ENCODE assay signal across 17 cellular contexts in genomic region chrX:115988825-115989224, GRCh38.
DNase-seq lines count a peak whose midpoint lies in the region; ATAC-seq and TF ChIP-seq lines count a peak whose summit lies in the region.
"Had no signal": no experiment of that assay in that cellular context is flagged by ENCODE, and none has a peak within 500 bp of the region (broad histone marks: within the 10 kb centered on the region; RNA-seq: fewer than 3 reads in every experiment).

No MANE protein-coding gene starts in this region.

- H3K4me1 Mint-ChIP-seq in CD4-positive, alpha-beta memory T cell, result no peaks in the 10 kb centered on the region
- H3K4me1 Mint-ChIP-seq: activated CD4-positive, alpha-beta memory T cell treated with anti-CD3 and anti-CD28 coated beads, Interleukin-2, amount 10 ng/mL, durations not matched to agents 7 days and 5 days; activated naive CD4-positive, alpha-beta T cell treated with anti-CD3 and anti-CD28 coated beads, Interleukin-2, amount 50 U/mL, for 24 hours; naive thymus-derived CD4-positive, alpha-beta T cell had no signal

- no peak overlapping the region for H3K4me3 Mint-ChIP-seq in CD4-positive, alpha-beta memory T cell
- H3K4me3 Mint-ChIP-seq: activated CD4-positive, alpha-beta memory T cell treated with anti-CD3 and anti-CD28 coated beads, Interleukin-2, amount 10 ng/mL, durations not matched to agents 7 days and 5 days; activated naive CD4-positive, alpha-beta T cell treated with anti-CD3 and anti-CD28 coated beads, Interleukin-2, amount 50 U/mL, for 24 hours; HFFc6; naive thymus-derived CD4-positive, alpha-beta T cell had no signal

- H3K27me3 ChIP-seq in left lung (peaks cover 0 to 5% of the 10 kb centered on the region in 2 donors), esophagus muscularis mucosa (peaks cover 0 to 2% (median 0%) of the 10 kb centered on the region in 4 donors)
- H3K27me3 ChIP-seq in CD4-positive, alpha-beta memory T cell (ENCODE audit: insufficient read depth, low read length), result no peaks in the 10 kb centered on the region

- peak; percentile 42; the same call in 2 of the 3 replicates for TF ChIP-seq CTCF in GM12872 (IDR thresholded peaks at IDR 0.05; ENCODE audit: insufficient read depth, low read depth, low read length)
- no peak; the same call in 1 of the 2 replicates for TF ChIP-seq CTCF in HEK293 (tag by site-specific recombination; IDR thresholded peaks at IDR 0.05)
- no peak for TF ChIP-seq CTCF in left lung (IDR thresholded peaks at IDR 0.05)
- no peak for TF ChIP-seq CTCF in esophagus muscularis mucosa (IDR thresholded peaks at IDR 0.05)

- no peaks in the 10 kb centered on the region for H3K36me3 ChIP-seq in HEK293 (ENCODE audit: control insufficient read depth in 2 of 2, insufficient read depth in 1 of 2, low read length in 2 of 2)
- no peaks in the 10 kb centered on the region for H3K36me3 ChIP-seq in left lung
- H3K36me3 ChIP-seq in esophagus muscularis mucosa, result no peaks in the 10 kb centered on the region
- no peaks in the 10 kb centered on the region for H3K36me3 ChIP-seq in CD4-positive, alpha-beta memory T cell (ENCODE audit: insufficient read depth, low read length)

- H3K27me3 Mint-ChIP-seq in CD4-positive, alpha-beta memory T cell, result no peaks in the 10 kb centered on the region
- H3K27me3 Mint-ChIP-seq: activated CD4-positive, alpha-beta memory T cell treated with anti-CD3 and anti-CD28 coated beads, Interleukin-2, amount 10 ng/mL, durations not matched to agents 7 days and 5 days; activated naive CD4-positive, alpha-beta T cell treated with anti-CD3 and anti-CD28 coated beads, Interleukin-2, amount 50 U/mL, for 24 hours; naive thymus-derived CD4-positive, alpha-beta T cell had no signal

- WGBS in esophagus muscularis mucosa, result 22% methylated on average over 3 of the region's 3 CpGs

- POLR2A ChIA-PET in HEK293 (lab: Yijun Ruan, JAX), result no interaction called here
- POLR2A ChIA-PET in CD4-positive, alpha-beta memory T cell (lab: Charles Lee; ENCODE audit: partially characterized antibody), result no interaction called here

- intact Hi-C loops in left lung (cut with DNase I), result no loop called here
- intact Hi-C loops in esophagus muscularis mucosa (cut with DNase I), result no loop called here
- intact Hi-C loops in CD4-positive, alpha-beta memory T cell (cut with micrococcal nuclease), result no loop called here

- CTCF ChIA-PET in HEK293 (lab: Yijun Ruan, JAX), result interaction anchor here (0.8 to 1.0 kb wide), 2 partner anchors 210 to 216 kb away, joined by 3 to 4 read pairs; no protein-coding TSS in a partner anchor
- CTCF ChIA-PET in CD4-positive, alpha-beta memory T cell (lab: Charles Lee; ENCODE audit: partially characterized antibody), result no interaction called here

- TF ChIP-seq EP300 in esophagus muscularis mucosa (IDR thresholded peaks at IDR 0.05), result no peak

- TF ChIP-seq POLR2A in esophagus muscularis mucosa (IDR thresholded peaks at IDR 0.05; ENCODE audit: low read depth), result no peak

- no peak overlapping the region for H3K27ac ChIP-seq in HEK293 (ENCODE audit: extremely low read depth, low read depth, low read length)
- H3K27ac ChIP-seq in left lung, result no peak overlapping the region
- no peak overlapping the region for H3K27ac ChIP-seq in esophagus muscularis mucosa (replicated peaks in 1 of 4)
- H3K27ac ChIP-seq in CD4-positive, alpha-beta memory T cell (ENCODE audit: low read depth, low read length), result no peak overlapping the region
- H3K27ac ChIP-seq: HL-60, SK-N-MC had no signal

- DNase-seq in RKO (ENCODE audit: low spot score) (peak; percentile 26), left lung (no peak), esophagus muscularis mucosa (ENCODE audit: extremely low spot score) (no peak), anterior cingulate cortex (lab: John Stamatoyannopoulos, UW) (no peak)
- no peak for DNase-seq in CD4-positive, alpha-beta memory T cell
- DNase-seq: activated CD4-positive, alpha-beta memory T cell treated with anti-CD3 and anti-CD28 coated beads, Interleukin-2, amount 10 ng/mL, durations not matched to agents 7 days and 5 days; DND-41; HFFc6; naive thymus-derived CD4-positive, alpha-beta T cell; NCI-H2029; stimulated activated naive CD8-positive, alpha-beta T cell treated with anti-CD3 and anti-CD28 coated beads, Interleukin-15, Interleukin-2, amounts not matched to agents 100 U/mL and 50 U/mL, for 24 hours had no signal

- no peak overlapping the region for H3K4me3 ChIP-seq in HEK293 (ENCODE audit: low read depth, low read length)
- no peak overlapping the region for H3K4me3 ChIP-seq in left lung
- H3K4me3 ChIP-seq in esophagus muscularis mucosa, result no peak overlapping the region
- no peak overlapping the region for H3K4me3 ChIP-seq in CD4-positive, alpha-beta memory T cell (ENCODE audit: low read length in 2 of 2)
- H3K4me3 ChIP-seq: SK-N-MC had no signal

- H3K9me3 Mint-ChIP-seq in CD4-positive, alpha-beta memory T cell, result peaks cover 0 to 6% (median 3%) of the 10 kb centered on the region in 8 donors
- H3K9me3 Mint-ChIP-seq: activated naive CD4-positive, alpha-beta T cell treated with anti-CD3 and anti-CD28 coated beads, Interleukin-2, amount 50 U/mL, for 24 hours had no signal

- no peak overlapping the region for H3K27ac Mint-ChIP-seq in CD4-positive, alpha-beta memory T cell
- H3K27ac Mint-ChIP-seq: activated CD4-positive, alpha-beta memory T cell treated with anti-CD3 and anti-CD28 coated beads, Interleukin-2, amount 10 ng/mL, durations not matched to agents 7 days and 5 days; activated naive CD4-positive, alpha-beta T cell treated with anti-CD3 and anti-CD28 coated beads, Interleukin-2, amount 50 U/mL, for 24 hours; HFFc6; naive thymus-derived CD4-positive, alpha-beta T cell had no signal

- H3K4me1 ChIP-seq in HEK293 (ENCODE audit: control insufficient read depth, insufficient read depth, low read length) (no peaks in the 10 kb centered on the region), left lung (no peaks in the 10 kb centered on the region), esophagus muscularis mucosa (no peaks in the 10 kb centered on the region)
- no peaks in the 10 kb centered on the region for H3K4me1 ChIP-seq in CD4-positive, alpha-beta memory T cell (ENCODE audit: insufficient read depth, low read length)

- no peaks in the 10 kb centered on the region for H3K36me3 Mint-ChIP-seq in CD4-positive, alpha-beta memory T cell
- H3K36me3 Mint-ChIP-seq: activated naive CD4-positive, alpha-beta T cell treated with anti-CD3 and anti-CD28 coated beads, Interleukin-2, amount 50 U/mL, for 24 hours; naive thymus-derived CD4-positive, alpha-beta T cell had no signal

- H3K9me3 ChIP-seq in HEK293 (ENCODE audit: control insufficient read depth, insufficient read depth, low read depth, low read length) (no peaks in the 10 kb centered on the region), left lung (no peaks in the 10 kb centered on the region), esophagus muscularis mucosa (peaks cover 0 to 10% (median 0%) of the 10 kb centered on the region in 4 donors)
- no peaks in the 10 kb centered on the region for H3K9me3 ChIP-seq in CD4-positive, alpha-beta memory T cell (ENCODE audit: control insufficient read depth in 1 of 2, low read length in 2 of 2)

- peak; percentile 26 for ATAC-seq in left lung
- ATAC-seq in HG02678 (IDR thresholded peaks at IDR 0.05; ENCODE audit: unreplicated experiment), result no peak
- ATAC-seq: naive thymus-derived CD4-positive, alpha-beta T cell; stimulated activated naive CD8-positive, alpha-beta T cell treated with anti-CD3 and anti-CD28 coated beads, Interleukin-15, Interleukin-2, amounts not matched to agents 100 U/mL and 50 U/mL, for 24 hours had no signal

TF ChIP-seq in HEK293, 187 proteins besides CTCF, POLR2A, EP300 and RAD21:
- TF ChIP-seq AEBP2 (tag by site-specific recombination; IDR thresholded peaks at IDR 0.05; ENCODE audit: borderline replicate concordance), result no peak
- TF ChIP-seq ZNF175 (tag by site-specific recombination; IDR thresholded peaks at IDR 0.05), result no peak
- no peak for TF ChIP-seq PATZ1 (tag by site-specific recombination; IDR thresholded peaks at IDR 0.05)
- TF ChIP-seq ZNF777 (tag by site-specific recombination; IDR thresholded peaks at IDR 0.05; ENCODE audit: borderline replicate concordance), result no peak
- peak; percentile 33 for TF ChIP-seq ZNF654 (tag by site-specific recombination; IDR thresholded peaks at IDR 0.05; ENCODE audit: low read depth)
- no peak for TF ChIP-seq ZNF169 (tag by site-specific recombination; IDR thresholded peaks at IDR 0.05)
- TF ChIP-seq ZNF660 (tag by site-specific recombination; IDR thresholded peaks at IDR 0.05), result no peak
